13 cellular contexts compared by ENCODE assay signal in genomic region chr16:11180489-11180888, GRCh38.
DNase-seq lines count a peak whose midpoint lies in the region; ATAC-seq lines count a peak whose summit lies in the region.
"Had no signal": no experiment of that assay in that cellular context is flagged by ENCODE, and none has a peak within 500 bp of the region (broad histone marks: within the 10 kb centered on the region; RNA-seq: fewer than 3 reads in every experiment).

No MANE protein-coding gene starts in this region.

- intact Hi-C loops in activated naive CD4-positive, alpha-beta T cell treated with anti-CD3 and anti-CD28 coated beads for 36 hours (cut with micrococcal nuclease): no loop called here

- peaks cover 24% of the 10 kb centered on the region for H3K4me1 Mint-ChIP-seq in activated naive CD4-positive, alpha-beta T cell treated with anti-CD3 and anti-CD28 coated beads for 36 hours (ENCODE audit: low read depth)
- H3K4me1 Mint-ChIP-seq in activated naive CD8-positive, alpha-beta T cell treated with anti-CD3 and anti-CD28 coated beads, Interleukin-2, amount 10 ng/mL, durations not matched to agents 7 days and 5 days: peaks cover 42% of the 10 kb centered on the region
- H3K4me1 Mint-ChIP-seq in stimulated activated memory B cell treated with anti-CD40 and anti-IgM and Interleukin-4, amounts not matched to agents 10 μg/mL and 1 μg/mL and 100 μg/mL, for 72 hours: peaks cover 78% of the 10 kb centered on the region

- DNase-seq in activated naive CD4-positive, alpha-beta T cell treated with anti-CD3 and anti-CD28 coated beads for 36 hours: no peak
- DNase-seq in activated naive CD4-positive, alpha-beta T cell (lab: John Stamatoyannopoulos, UW): no peak
- no peak for DNase-seq in activated naive CD8-positive, alpha-beta T cell treated with anti-CD3 and anti-CD28 coated beads, Interleukin-2, amount 10 ng/mL, durations not matched to agents 7 days and 5 days
- no peak for DNase-seq in HuH-7.5 (ENCODE audit: low spot score)
- DNase-seq in DMS53 treated with DMSO at 0.1 percent for 48 hours (lab: John Stamatoyannopoulos, UW; ENCODE audit: unreplicated experiment): no peak
- DNase-seq: H9, left ventricle myocardium inferior, MG63, SW 1271, thyroid gland had no signal

- POLR2A ChIA-PET in activated naive CD8-positive, alpha-beta T cell treated with anti-CD3 and anti-CD28 coated beads, Interleukin-2, amount 10 ng/mL, durations not matched to agents 7 days and 5 days (lab: Charles Lee): interaction anchor here (1.7 kb wide), 1 partner anchor 75 kb away, joined by 4 read pairs; the partner anchor contains the start of gene SOCS1

- CTCF ChIA-PET in activated naive CD4-positive, alpha-beta T cell treated with anti-CD3 and anti-CD28 coated beads for 36 hours (lab: Charles Lee): no interaction called here

- H3K27me3 Mint-ChIP-seq in activated naive CD4-positive, alpha-beta T cell treated with anti-CD3 and anti-CD28 coated beads for 36 hours (ENCODE audit: low read depth): no peaks in the 10 kb centered on the region
- no peaks in the 10 kb centered on the region for H3K27me3 Mint-ChIP-seq in activated naive CD8-positive, alpha-beta T cell treated with anti-CD3 and anti-CD28 coated beads, Interleukin-2, amount 10 ng/mL, durations not matched to agents 7 days and 5 days
- H3K27me3 Mint-ChIP-seq in stimulated activated memory B cell treated with anti-CD40 and anti-IgM and Interleukin-4, amounts not matched to agents 10 μg/mL and 1 μg/mL and 100 μg/mL, for 72 hours: no peaks in the 10 kb centered on the region

- peak; percentile 27 for ATAC-seq in HG02798 (IDR thresholded peaks at IDR 0.05; ENCODE audit: poor library complexity, unreplicated experiment)
- ATAC-seq in activated naive CD8-positive, alpha-beta T cell treated with anti-CD3 and anti-CD28 coated beads, Interleukin-2, amount 10 ng/mL, durations not matched to agents 7 days and 5 days (ENCODE audit: low read depth): peak; percentile 19
- ATAC-seq in stimulated activated memory B cell treated with anti-CD40 and anti-IgM and Interleukin-4, amounts not matched to agents 10 μg/mL and 1 μg/mL and 100 μg/mL, for 72 hours: peak; percentile 37
- ATAC-seq in HG03342 (IDR thresholded peaks at IDR 0.05; ENCODE audit: unreplicated experiment): no peak

- peak overlapping the region; percentile 24 for H3K27ac Mint-ChIP-seq in activated naive CD4-positive, alpha-beta T cell treated with anti-CD3 and anti-CD28 coated beads for 36 hours
- peak overlapping the region; percentile 87 for H3K27ac Mint-ChIP-seq in activated naive CD8-positive, alpha-beta T cell treated with anti-CD3 and anti-CD28 coated beads, Interleukin-2, amount 10 ng/mL, durations not matched to agents 7 days and 5 days
- H3K27ac Mint-ChIP-seq in stimulated activated memory B cell treated with anti-CD40 and anti-IgM and Interleukin-4, amounts not matched to agents 10 μg/mL and 1 μg/mL and 100 μg/mL, for 72 hours: peak overlapping the region; percentile 94
- H3K27ac Mint-ChIP-seq: H9 had no signal

- peaks cover 5% of the 10 kb centered on the region for H3K36me3 Mint-ChIP-seq in activated naive CD4-positive, alpha-beta T cell treated with anti-CD3 and anti-CD28 coated beads for 36 hours (ENCODE audit: low read depth)
- peaks cover 31% of the 10 kb centered on the region for H3K36me3 Mint-ChIP-seq in activated naive CD8-positive, alpha-beta T cell treated with anti-CD3 and anti-CD28 coated beads, Interleukin-2, amount 10 ng/mL, durations not matched to agents 7 days and 5 days
- H3K36me3 Mint-ChIP-seq in stimulated activated memory B cell treated with anti-CD40 and anti-IgM and Interleukin-4, amounts not matched to agents 10 μg/mL and 1 μg/mL and 100 μg/mL, for 72 hours: peaks cover 31% of the 10 kb centered on the region

- H3K9me3 Mint-ChIP-seq in activated naive CD4-positive, alpha-beta T cell treated with anti-CD3 and anti-CD28 coated beads for 36 hours: no peaks in the 10 kb centered on the region
- H3K9me3 Mint-ChIP-seq in activated naive CD8-positive, alpha-beta T cell treated with anti-CD3 and anti-CD28 coated beads, Interleukin-2, amount 10 ng/mL, durations not matched to agents 7 days and 5 days: no peaks in the 10 kb centered on the region
- no peaks in the 10 kb centered on the region for H3K9me3 Mint-ChIP-seq in stimulated activated memory B cell treated with anti-CD40 and anti-IgM and Interleukin-4, amounts not matched to agents 10 μg/mL and 1 μg/mL and 100 μg/mL, for 72 hours
- H3K9me3 Mint-ChIP-seq: H9 had no signal

- H3K4me3 Mint-ChIP-seq in activated naive CD4-positive, alpha-beta T cell treated with anti-CD3 and anti-CD28 coated beads for 36 hours: no peak overlapping the region
- H3K4me3 Mint-ChIP-seq in activated naive CD8-positive, alpha-beta T cell treated with anti-CD3 and anti-CD28 coated beads, Interleukin-2, amount 10 ng/mL, durations not matched to agents 7 days and 5 days: peak overlapping the region; percentile 29
- H3K4me3 Mint-ChIP-seq in stimulated activated memory B cell treated with anti-CD40 and anti-IgM and Interleukin-4, amounts not matched to agents 10 μg/mL and 1 μg/mL and 100 μg/mL, for 72 hours: peak overlapping the region; percentile 84
- H3K4me3 Mint-ChIP-seq: H9 had no signal

Comparison
In these comparisons a context has a peak if more than half of its experiments do, and no peak if none do; other contexts are left out.
1. H3K27ac Mint-ChIP-seq: peak in every context shown above with its lines; median percentile 94 in stimulated activated memory B cell treated with anti-CD40 and anti-IgM and Interleukin-4, amounts not matched to agents 10 μg/mL and 1 μg/mL and 100 μg/mL, for 72 hours; 87 in activated naive CD8-positive, alpha-beta T cell treated with anti-CD3 and anti-CD28 coated beads, Interleukin-2, amount 10 ng/mL, durations not matched to agents 7 days and 5 days; 24 in activated naive CD4-positive, alpha-beta T cell treated with anti-CD3 and anti-CD28 coated beads for 36 hours.